In genomic region chr10:78716034-78716660, GRCh38 we compare ENCODE assay signal across 27 cellular contexts.
"Had no signal": no experiment of that assay in that cellular context is flagged by ENCODE, and none has a peak within 500 bp of the region (broad histone marks: within the 10 kb centered on the region; RNA-seq: fewer than 3 reads in every experiment).

No MANE protein-coding gene starts in this region.

- H2AFZ ChIP-seq: hepatocyte had no signal

- H3K27ac ChIP-seq: brain microvascular endothelial cell, gastrocnemius medialis, hepatocyte, left ventricle myocardium inferior, stomach, thyroid gland had no signal

- H3K4me1 Mint-ChIP-seq: natural killer cell had no signal

- H3K79me2 ChIP-seq: hepatocyte had no signal

- H3K27ac Mint-ChIP-seq: activated naive CD8-positive, alpha-beta T cell; effector memory CD8-positive, alpha-beta T cell; natural killer cell; T-helper 1 cell treated with Interleukin-12 subunit alpha and Interleukin-12 subunit beta and Interleukin-4 antibody, amounts not matched to agents 30 μg/mL and 1 μg/mL, for 36 hours had no signal

- H3K4me3 ChIP-seq: ascending aorta, gastrocnemius medialis, hepatocyte, left ventricle myocardium inferior, lung, right atrium auricular region, stomach, thyroid gland, upper lobe of left lung had no signal

- H3K4me2 ChIP-seq: hepatocyte, SK-N-SH had no signal

- ATAC-seq: effector memory CD8-positive, alpha-beta T cell; gastrocnemius medialis; natural killer cell had no signal

- H3K9me3 ChIP-seq: ascending aorta, gastrocnemius medialis, left ventricle myocardium inferior, right atrium auricular region, SK-N-SH, stomach, thyroid gland, upper lobe of left lung had no signal

- H3K4me1 ChIP-seq: upper lobe of left lung had no signal

- H3K9me2 ChIP-seq: SK-N-SH had no signal

- H3K36me3 Mint-ChIP-seq: activated naive CD8-positive, alpha-beta T cell; natural killer cell had no signal

- H3K9ac ChIP-seq: SK-N-SH had no signal

- H3K36me3 ChIP-seq: ascending aorta, brain microvascular endothelial cell, gastrocnemius medialis, left ventricle myocardium inferior, right atrium auricular region, stomach, thyroid gland, upper lobe of left lung had no signal

- DNase-seq: activated CD4-positive, alpha-beta T cell treated with anti-CD3 and anti-CD28 coated beads for 1 hour; activated CD8-positive, alpha-beta memory T cell treated with anti-CD3 and anti-CD28 coated beads for 24 hours; activated effector memory CD4-positive, alpha-beta T cell treated with Interleukin-2 at 50 U/mL for 16 hours; activated naive CD4-positive, alpha-beta T cell treated with Interleukin-2 at 50 U/mL for 16 hours; activated T-cell treated with anti-CD3 and anti-CD28 coated beads, Interleukin-2, amount 50 U/mL, for 1 hour; brain microvascular endothelial cell; cortex of kidney; effector memory CD8-positive, alpha-beta T cell; erythroblast; gastrocnemius medialis; islet precursor cell; left ventricle myocardium inferior; mesendoderm; natural killer cell; SK-N-SH; stimulated activated CD4-positive, alpha-beta T cell treated with anti-CD3 and anti-CD28 coated beads, Interleukin-2, amount 100 ng/mL, for 48 hours; stomach; SW 1271; T-helper 9 cell; thyroid gland; upper lobe of left lung had no signal

- H3K4me3 Mint-ChIP-seq: activated naive CD8-positive, alpha-beta T cell; effector memory CD8-positive, alpha-beta T cell; natural killer cell; T-helper 1 cell treated with Interleukin-12 subunit alpha and Interleukin-12 subunit beta and Interleukin-4 antibody, amounts not matched to agents 30 μg/mL and 1 μg/mL, for 36 hours had no signal

- H3K27me3 ChIP-seq: ascending aorta, brain microvascular endothelial cell, gastrocnemius medialis, hepatocyte, right atrium auricular region, thyroid gland, upper lobe of left lung had no signal

- H3K9me3 Mint-ChIP-seq: effector memory CD8-positive, alpha-beta T cell; natural killer cell; T-helper 1 cell treated with Interleukin-12 subunit alpha and Interleukin-12 subunit beta and Interleukin-4 antibody, amounts not matched to agents 30 μg/mL and 1 μg/mL, for 36 hours had no signal
